Comparison of ENCODE assay signal across 15 cellular contexts in genomic region chr2:237615631-237616249, GRCh38. TPM values are rescaled to one million over a fixed set of nuclear protein-coding genes. Genes with fewer than 3 reads are reported as not detected.
DNase-seq lines count a peak whose midpoint lies in the region; ATAC-seq and TF ChIP-seq lines count a peak whose summit lies in the region.
"Had no signal": no experiment of that assay in that cellular context is flagged by ENCODE, and none has a peak within 500 bp of the region (broad histone marks: within the 10 kb centered on the region; RNA-seq: fewer than 3 reads in every experiment).

No MANE protein-coding gene starts in this region.

- in situ Hi-C loops in G401 (cut with HindIII; ENCODE audit: low sequenced_read_pairs): no loop called here

- no peak for DNase-seq in Caco-2
- no peak for DNase-seq in left lung
- no peak for DNase-seq in spleen
- DNase-seq in Ammon's horn (ENCODE audit: low spot score): no peak
- DNase-seq in posterior cingulate gyrus: no peak
- DNase-seq in G401 (ENCODE audit: low spot score): no peak
- no peak for DNase-seq in GM19238 (ENCODE audit: insufficient read length, low spot score)
- DNase-seq: activated CD4-positive, alpha-beta T cell treated with anti-CD3 and anti-CD28 coated beads, Interleukin-2, amount 10 ng/mL, durations not matched to agents 24 days and 14 days; activated gamma-delta T cell treated with Interleukin-2 at 50 U/mL for 16 hours; foreskin keratinocyte had no signal

- peaks cover 31% of the 10 kb centered on the region for H3K4me1 Mint-ChIP-seq in Caco-2 (ENCODE audit: low read depth, unreplicated experiment)

- no peaks in the 10 kb centered on the region for H3K27me3 Mint-ChIP-seq in Caco-2 (ENCODE audit: insufficient read depth, unreplicated experiment)

- H3K4me3 ChIP-seq in Caco-2 (ENCODE audit: low read depth, low read length) (no peak overlapping the region), left lung (no peak overlapping the region), spleen (no peak overlapping the region)

- POLR2A ChIA-PET in Caco-2 (lab: Charles Lee): no interaction called here

- peaks cover 34% of the 10 kb centered on the region for H3K4me1 ChIP-seq in Caco-2
- H3K4me1 ChIP-seq in left lung: peaks cover 30 to 52% of the 10 kb centered on the region in 2 donors
- peaks cover 14 to 48% (median 36%) of the 10 kb centered on the region in 6 donors for H3K4me1 ChIP-seq in spleen
- H3K4me1 ChIP-seq: foreskin keratinocyte had no signal

- no peaks in the 10 kb centered on the region for H3K27me3 ChIP-seq in Caco-2 (replicated peaks; ENCODE audit: control insufficient read depth, insufficient read depth, low read length)
- H3K27me3 ChIP-seq in left lung: peaks cover 0 to 7% of the 10 kb centered on the region in 2 donors
- no peaks in the 10 kb centered on the region for H3K27me3 ChIP-seq in spleen (replicated peaks in 1 of 7)

- no peaks in the 10 kb centered on the region for H3K9me3 Mint-ChIP-seq in Caco-2 (ENCODE audit: unreplicated experiment)
- H3K9me3 Mint-ChIP-seq: activated CD4-positive, alpha-beta T cell treated with anti-CD3 and anti-CD28 coated beads, Interleukin-2, amount 10 ng/mL, durations not matched to agents 24 days and 14 days had no signal

- peak overlapping the region; percentile 60 for H3K27ac Mint-ChIP-seq in Caco-2 (ENCODE audit: unreplicated experiment)
- H3K27ac Mint-ChIP-seq: activated CD4-positive, alpha-beta T cell treated with anti-CD3 and anti-CD28 coated beads, Interleukin-2, amount 10 ng/mL, durations not matched to agents 24 days and 14 days had no signal

- peaks cover 4% of the 10 kb centered on the region for H3K36me3 Mint-ChIP-seq in Caco-2 (ENCODE audit: insufficient read depth, unreplicated experiment)

- TF ChIP-seq POLR2A in spleen (IDR thresholded peaks at IDR 0.05): no peak

- no peak for ATAC-seq in left lung
- ATAC-seq: foreskin keratinocyte had no signal

- intact Hi-C loops in Caco-2 (cut with micrococcal nuclease; ENCODE audit: unreplicated experiment): no loop called here
- intact Hi-C loops in left lung (cut with DNase I): no loop called here
- intact Hi-C loops in spleen (cut with DNase I; ENCODE audit: low total_unique reads): no loop called here
- intact Hi-C loops in posterior cingulate gyrus (cut with DNase I): no loop called here

- H3K4me3 Mint-ChIP-seq in Caco-2 (ENCODE audit: unreplicated experiment): no peak overlapping the region
- H3K4me3 Mint-ChIP-seq: activated CD4-positive, alpha-beta T cell treated with anti-CD3 and anti-CD28 coated beads, Interleukin-2, amount 10 ng/mL, durations not matched to agents 24 days and 14 days had no signal

- peak overlapping the region; percentile 94 for H3K27ac ChIP-seq in cingulate gyrus (ENCODE audit: low read depth, low read length)
- H3K27ac ChIP-seq in left lung: peak overlapping the region; percentile 59 to 73
- peak overlapping the region; percentile 53 to 84 (median 75) for H3K27ac ChIP-seq in spleen
- H3K27ac ChIP-seq: foreskin keratinocyte had no signal

- H3K36me3 ChIP-seq in Caco-2 (ENCODE audit: control insufficient read depth, insufficient read depth, low read length) (no peaks in the 10 kb centered on the region), left lung (no peaks in the 10 kb centered on the region), spleen (no peaks in the 10 kb centered on the region)

- 41 to 71% (median 64%) methylated on average over 4 of the region's 4 CpGs for WGBS in spleen, 5 donors

- H3K9me3 ChIP-seq in Caco-2 (no peaks in the 10 kb centered on the region), left lung (no peaks in the 10 kb centered on the region), spleen (no peaks in the 10 kb centered on the region)

- TF ChIP-seq CTCF in Caco-2 (IDR thresholded peaks at IDR 0.05; ENCODE audit: insufficient read depth in 1 of 2, low read depth in 1 of 2, low read length in 1 of 2, severe bottlenecking in 1 of 2, unreplicated experiment in 1 of 2) (no peak), left lung (IDR thresholded peaks at IDR 0.05) (no peak), spleen (IDR thresholded peaks at IDR 0.05 in 8 of 11, conservative IDR thresholded peaks at IDR 0.05 in 3 of 11) (no peak)

- CTCF ChIA-PET in Caco-2 (lab: Charles Lee): interaction anchor here (1.4 kb wide), 1 partner anchor 140 kb away, joined by 3 read pairs; no protein-coding TSS in a partner anchor

- no TSS peak for BruUV-seq in Caco-2 (replicated peaks; lab: Mats Ljungman, UMichigan)

RNA-seq across cellular contexts. Expression of gene LRRFIP1, which starts 11.6 kb away (rescaled TPM):
- 37.1 and 40.8 TPM in 2 replicates for total RNA-seq in Caco-2 (2022)
- total RNA-seq in left lung: 100 to 1,000 TPM; 123 to 160 TPM
- total RNA-seq in spleen: 100 to 1,000 TPM; 110 to 164 (median 144) TPM
- 10 to 100 TPM; 40.4 to 46.3 (median 44.4) TPM for polyA plus RNA-seq in spleen
- 14.3 and 24.6 TPM in 2 replicates for total RNA-seq in G401 (2014; rRNA removed; shearing (Covaris generic))

RNA-seq across cellular contexts. Expression of gene RAB17, which starts 25.2 kb away (rescaled TPM):
- 60.9 and 61.5 TPM in 2 replicates for total RNA-seq in Caco-2 (2022)
- total RNA-seq in left lung: 10 to 100 TPM; 35.5 to 37.9 TPM
- total RNA-seq in spleen: 1 to 10 TPM in 3 of 7 donors, under 1 TPM in 1, not detected in 3; 0.46 to 2.2 (median 1.3) TPM
- polyA plus RNA-seq in spleen: under 1 TPM; 0.24 to 0.67 (median 0.57) TPM
- not detected in 2 replicates for total RNA-seq in G401 (2014; rRNA removed; shearing (Covaris generic))
- total RNA-seq: T-helper 1 cell treated with Interleukin-12 subunit alpha and Interleukin-12 subunit beta and Interleukin-4 antibody, amounts not matched to agents 30 ng/mL and 1 ng/mL, for 36 hours had no signal

RNA-seq across cellular contexts. Expression of gene PRLH, which starts 49.4 kb away (rescaled TPM):
- not detected in 2 replicates for total RNA-seq in Caco-2 (2022)
- not detected for total RNA-seq in left lung
- total RNA-seq in spleen: not detected
- polyA plus RNA-seq in spleen: not detected
- total RNA-seq in G401 (2014; rRNA removed; shearing (Covaris generic)): not detected in 2 replicates
- total RNA-seq: activated CD4-positive, alpha-beta T cell treated with anti-CD3 and anti-CD28 coated beads, Interleukin-2, amount 10 ng/mL, durations not matched to agents 24 days and 14 days; cerebellum; foreskin keratinocyte; kidney epithelial cell; T-helper 1 cell treated with Interleukin-12 subunit alpha and Interleukin-12 subunit beta and Interleukin-4 antibody, amounts not matched to agents 30 ng/mL and 1 ng/mL, for 36 hours; urinary bladder had no signal
- polyA plus RNA-seq: foreskin keratinocyte, urinary bladder had no signal

Comparison
In these comparisons a context has a peak if more than half of its experiments do, and no peak if none do; other contexts are left out.
1. RNA of gene RAB17, which starts 25.2 kb away (total RNA-seq): 60.9 to 61.5 TPM in Caco-2 and 35.5 to 37.9 TPM in left lung; 0.46 to 2.2 TPM in spleen and not detected in G401; every median in the first group is over 10 times any median in the second.
2. Peak in every context shown above with its lines, with median percentiles within 50 percentile points of each other: H3K27ac ChIP-seq.